ENCODE assay signal across 17 cellular contexts in the genomic region with DNA sequence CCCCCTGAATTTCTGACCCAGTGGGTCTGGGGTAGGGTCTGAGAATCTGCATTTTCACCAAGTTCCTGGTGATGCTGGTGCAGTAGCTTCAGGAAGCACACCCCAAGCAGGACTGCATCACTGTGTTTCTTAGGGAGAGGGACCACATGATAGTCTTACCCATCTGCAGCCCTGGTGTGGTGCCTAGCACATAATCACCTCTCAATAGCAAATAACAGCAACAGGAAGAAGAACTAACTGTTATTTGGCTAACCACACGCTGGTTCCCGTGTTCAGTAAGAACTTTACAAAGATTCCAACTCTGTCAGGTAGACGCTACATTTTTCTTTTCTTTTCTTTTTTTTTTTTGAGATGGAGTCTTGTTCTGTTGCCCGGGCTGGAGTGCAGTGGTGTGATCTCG. TPM values are rescaled to one million over a fixed set of nuclear protein-coding genes. Genes with fewer than 3 reads are reported as not detected.
A peak's percentile ranks its signal among the peaks of the same experiment; 100 is the strongest.
DNase-seq lines count a peak whose midpoint lies in the region; ATAC-seq, FAIRE-seq and TF ChIP-seq lines count a peak whose summit lies in the region.
"Had no signal": no experiment of that assay in that cellular context is flagged by ENCODE, and none has a peak within 500 bp of the region (broad histone marks: within the 10 kb centered on the region; RNA-seq: fewer than 3 reads in every experiment).

No MANE protein-coding gene starts in this region.

- H3K4me3 ChIP-seq in H1 (ENCODE audit: extremely low read depth in 1 of 4, insufficient read depth in 2 of 4, low read depth in 3 of 4, low read length in 4 of 4), result no peak overlapping the region
- H3K4me3 ChIP-seq: BLaER1 had no signal

- no peak overlapping the region for H3K18ac ChIP-seq in H1 (ENCODE audit: extremely low read depth, low read length)

- H2BK15ac ChIP-seq in H1 (ENCODE audit: low read length), result no peak overlapping the region

- H3K27ac ChIP-seq in KOPT-K1 (ENCODE audit: low read depth, low read length, poor library complexity, severe bottlenecking) (peak overlapping the region; percentile 74), H1 (ENCODE audit: low read depth, low read length) (no peak overlapping the region)
- H3K27ac ChIP-seq: BLaER1, HL-60 had no signal

- H2AFZ ChIP-seq in H1 (ENCODE audit: low read length), result no peak overlapping the region

- H3K9me3 ChIP-seq in KOPT-K1 (ENCODE audit: insufficient read depth, low read length, poor library complexity, severe bottlenecking) (no peaks in the 10 kb centered on the region), H1 (ENCODE audit: insufficient read depth in 2 of 2, low read depth in 1 of 2, low read length in 1 of 2) (no peaks in the 10 kb centered on the region)
- H3K9me3 ChIP-seq: BLaER1 had no signal

- no peak for TF ChIP-seq CTCF in H1 (IDR thresholded peaks at IDR 0.05; ENCODE audit: control extremely low read depth in 1 of 3, insufficient read depth in 1 of 3, low read depth in 1 of 3, low read length in 3 of 3)

- peak overlapping the region; percentile 34 for H3K4ac ChIP-seq in H1 (replicated peaks; ENCODE audit: insufficient read length, low read depth, low read length)

- H3K56ac ChIP-seq in H1 (replicated peaks; ENCODE audit: insufficient read length, low read depth, low read length), result no peak overlapping the region

- no peak for FAIRE-seq in H1 (lab: Jason Lieb, UNC)
- FAIRE-seq: H54 had no signal

- H3K79me2 ChIP-seq in H1 (ENCODE audit: control insufficient read depth in 1 of 2, insufficient read depth in 2 of 2, low read length in 2 of 2), result no peaks in the 10 kb centered on the region

- H2AK5ac ChIP-seq in H1 (ENCODE audit: low read depth, low read length), result no peak overlapping the region

- H4K20me1 ChIP-seq in H1 (replicated peaks in 1 of 2; ENCODE audit: control insufficient read depth in 1 of 2, insufficient read depth in 2 of 2, low read length in 2 of 2), result no peaks in the 10 kb centered on the region
- H4K20me1 ChIP-seq: BLaER1 had no signal

- H3K36me3 Mint-ChIP-seq in activated CD8-positive, alpha-beta memory T cell treated with anti-CD3 and anti-CD28 coated beads, Interleukin-2, amount 10 ng/mL, durations not matched to agents 7 days and 5 days, result peaks cover 2% of the 10 kb centered on the region
- peaks cover 2% of the 10 kb centered on the region for H3K36me3 Mint-ChIP-seq in effector memory CD8-positive, alpha-beta T cell (ENCODE audit: insufficient read depth)
- H3K36me3 Mint-ChIP-seq: CD14-positive monocyte; CD8-positive, alpha-beta T cell had no signal

- no peak overlapping the region for H2BK12ac ChIP-seq in H1 (ENCODE audit: low read depth, low read length)

- no peak for TF ChIP-seq POLR2A in H1 (IDR thresholded peaks at IDR 0.05; ENCODE audit: control extremely low read depth in 1 of 2, low read depth in 2 of 2, low read length in 2 of 2)

- peak; percentile 50 for ATAC-seq in activated CD8-positive, alpha-beta memory T cell treated with anti-CD3 and anti-CD28 coated beads, Interleukin-2, amount 10 ng/mL, durations not matched to agents 7 days and 5 days
- ATAC-seq in HG03439 (IDR thresholded peaks at IDR 0.05; ENCODE audit: unreplicated experiment) (no peak), GM19397 (IDR thresholded peaks at IDR 0.05; ENCODE audit: unreplicated experiment) (no peak)
- ATAC-seq in effector memory CD8-positive, alpha-beta T cell (replicated peaks), result no peak
- ATAC-seq: CD8-positive, alpha-beta T cell had no signal

- H3K14ac ChIP-seq in H1 (ENCODE audit: insufficient read length), result no peak overlapping the region

- no peaks in the 10 kb centered on the region for H3K9me3 Mint-ChIP-seq in activated CD8-positive, alpha-beta memory T cell treated with anti-CD3 and anti-CD28 coated beads, Interleukin-2, amount 10 ng/mL, durations not matched to agents 7 days and 5 days (ENCODE audit: low read depth)
- no peaks in the 10 kb centered on the region for H3K9me3 Mint-ChIP-seq in effector memory CD8-positive, alpha-beta T cell
- H3K9me3 Mint-ChIP-seq: CD14-positive monocyte; CD8-positive, alpha-beta T cell had no signal

- peaks cover 52% of the 10 kb centered on the region for H3K4me1 Mint-ChIP-seq in activated CD8-positive, alpha-beta memory T cell treated with anti-CD3 and anti-CD28 coated beads, Interleukin-2, amount 10 ng/mL, durations not matched to agents 7 days and 5 days
- H3K4me1 Mint-ChIP-seq in effector memory CD8-positive, alpha-beta T cell (ENCODE audit: low read depth in 2 of 2), result peaks cover 2 to 7% of the 10 kb centered on the region in 2 donors
- H3K4me1 Mint-ChIP-seq: CD14-positive monocyte had no signal

- WGBS in H1 (ENCODE audit: extremely low coverage in 1 of 2, insufficient coverage in 1 of 2, insufficient read length in 1 of 2, insufficient replicate concordance in 2 of 2, low coverage in 1 of 2, low lambda C conversion rate in 2 of 2, missing lambda C conversion rate in 1 of 2), 2 experiments, result 100% methylated on average over 4 of the region's 5 CpGs; no CpG with 5 or more reads in 1 of the 2 experiments

- H3K4me1 ChIP-seq in H1 (replicated peaks in 1 of 4; ENCODE audit: control insufficient read depth in 3 of 4, insufficient read depth in 4 of 4, low read length in 3 of 4), result peaks cover 0 to 10% (median 3%) of the 10 kb centered on the region in 4 experiments; a peak in 5 of 7 replicates
- H3K4me1 ChIP-seq: BLaER1 had no signal

- H4K91ac ChIP-seq in H1 (replicated peaks; ENCODE audit: insufficient read length, low read length), result no peak overlapping the region

- no peaks in the 10 kb centered on the region for H3K23me2 ChIP-seq in H1 (ENCODE audit: low read depth, low read length)

- no peaks in the 10 kb centered on the region for H3K36me3 ChIP-seq in KOPT-K1 (ENCODE audit: insufficient read depth, low read length)
- no peaks in the 10 kb centered on the region for H3K36me3 ChIP-seq in H1 (ENCODE audit: control insufficient read depth in 2 of 4, insufficient read depth in 4 of 4, low read length in 3 of 4)
- H3K36me3 ChIP-seq: BLaER1 had no signal

- H3K23ac ChIP-seq in H1 (ENCODE audit: insufficient read length), result no peak overlapping the region

- H3K27me3 Mint-ChIP-seq in activated CD8-positive, alpha-beta memory T cell treated with anti-CD3 and anti-CD28 coated beads, Interleukin-2, amount 10 ng/mL, durations not matched to agents 7 days and 5 days, result peaks cover 8% of the 10 kb centered on the region
- H3K27me3 Mint-ChIP-seq in effector memory CD8-positive, alpha-beta T cell, result peaks cover 11 to 53% of the 10 kb centered on the region in 2 donors

- no peak for TF ChIP-seq RAD21 in H1 (IDR thresholded peaks at IDR 0.05 in 1 of 2, conservative IDR thresholded peaks at IDR 0.05 in 1 of 2; ENCODE audit: low read depth in 2 of 2, low read length in 2 of 2)

- no peak for DNase-seq in activated CD8-positive, alpha-beta memory T cell treated with anti-CD3 and anti-CD28 coated beads, Interleukin-2, amount 10 ng/mL, durations not matched to agents 7 days and 5 days
- DNase-seq in activated CD8-positive, alpha-beta memory T cell treated with anti-CD3 and anti-CD28 coated beads, Interleukin-2, amount 50 U/mL, for 4 hours, result no peak
- no peak for DNase-seq in H1 (ENCODE audit: low read depth in 1 of 2, low spot score in 2 of 2)
- DNase-seq in effector memory CD8-positive, alpha-beta T cell, result no peak
- DNase-seq: 8988T; Calu3; CD8-positive, alpha-beta T cell; DMS79 treated with DMSO at 0.1 percent for 48 hours; GF-D8; HCEC 1CT had no signal

- no peaks in the 10 kb centered on the region for H3K79me1 ChIP-seq in H1 (ENCODE audit: low read depth, low read length)

- H4K8ac ChIP-seq in H1 (ENCODE audit: extremely low read depth, insufficient read depth, low read length), result no peak overlapping the region

- no peaks in the 10 kb centered on the region for H3K27me3 ChIP-seq in H1 (replicated peaks in 1 of 4; ENCODE audit: control insufficient read depth in 3 of 4, extremely low read depth in 1 of 4, insufficient read depth in 3 of 4, low read length in 3 of 4)
- H3K27me3 ChIP-seq: BLaER1 had no signal

- H3K9ac ChIP-seq in H1 (replicated peaks in 1 of 4; ENCODE audit: extremely low read depth in 1 of 4, low read depth in 3 of 4, low read length in 3 of 4), result no peak overlapping the region
- H3K9ac ChIP-seq: BLaER1 had no signal

- H3K4me2 ChIP-seq in H1 (ENCODE audit: insufficient read depth in 1 of 2, low read depth in 2 of 2, low read length in 2 of 2), result no peak overlapping the region
- H3K4me2 ChIP-seq: BLaER1 had no signal

- H2BK20ac ChIP-seq in H1 (ENCODE audit: low read length), result no peak overlapping the region

- no peak overlapping the region for H2BK5ac ChIP-seq in H1 (ENCODE audit: low read depth, low read length)

- TF ChIP-seq EP300 in H1 (IDR thresholded peaks at IDR 0.05; ENCODE audit: borderline replicate concordance in 1 of 2, low read depth in 2 of 2, low read length in 2 of 2), result no peak

- H3K4me3 Mint-ChIP-seq in activated CD8-positive, alpha-beta memory T cell treated with anti-CD3 and anti-CD28 coated beads, Interleukin-2, amount 10 ng/mL, durations not matched to agents 7 days and 5 days, result no peak overlapping the region
- H3K4me3 Mint-ChIP-seq in effector memory CD8-positive, alpha-beta T cell, result no peak overlapping the region
- H3K4me3 Mint-ChIP-seq: CD14-positive monocyte; CD8-positive, alpha-beta T cell had no signal

- H3K27ac Mint-ChIP-seq in activated CD8-positive, alpha-beta memory T cell treated with anti-CD3 and anti-CD28 coated beads, Interleukin-2, amount 10 ng/mL, durations not matched to agents 7 days and 5 days, result peak overlapping the region; percentile 34
- no peak overlapping the region for H3K27ac Mint-ChIP-seq in effector memory CD8-positive, alpha-beta T cell
- H3K27ac Mint-ChIP-seq: CD14-positive monocyte; CD8-positive, alpha-beta T cell had no signal

- H2BK120ac ChIP-seq in H1 (replicated peaks; ENCODE audit: low read depth, low read length), result no peak overlapping the region

- POLR2A ChIA-PET in H1 (lab: Charles Lee; ENCODE audit: partially characterized antibody), result no interaction called here

- CTCF ChIA-PET in activated CD8-positive, alpha-beta memory T cell treated with anti-CD3 and anti-CD28 coated beads, Interleukin-2, amount 10 ng/mL, durations not matched to agents 7 days and 5 days (lab: Charles Lee), result interaction anchor here (0.8 to 2.4 kb wide), 2 partner anchors 21 to 98 kb away, joined by 3 to 5 read pairs; no protein-coding TSS in a partner anchor
- CTCF ChIA-PET in H1 (lab: Charles Lee; ENCODE audit: partially characterized antibody), result no interaction called here

- H4K5ac ChIP-seq in H1 (ENCODE audit: insufficient read length, low read depth, low read length), result no peak overlapping the region

RNA-seq across cellular contexts. Expression of a gene that starts 41.9 kb away (rescaled TPM):
- total RNA-seq in activated CD8-positive, alpha-beta memory T cell treated with anti-CD3 and anti-CD28 coated beads, Interleukin-2, amount 10 ng/mL, durations not matched to agents 7 days and 5 days, result 10 to 100 TPM; 51.0 to 57.8 TPM
- total RNA-seq in H1 (2021; fragmentation: NEBNext Ultra II Directional; extraction: Animal tissue kit (Norgen Biotek cat#: 25700)), result 30.5 and 30.9 TPM in 2 replicates
- polyA plus RNA-seq in H1 (2011; rRNA removed), result 12.6 and 17.8 TPM in 2 replicates
- 13.3 TPM for polyA plus RNA-seq in H1 (2011; cell fraction: cytosol; rRNA removed)
- polyA plus RNA-seq in H1 (2011; cell fraction: nucleus; rRNA removed), result 16.8 TPM
- polyA plus RNA-seq in H1 (2012, experiment 1 of 2), result 7.9 to 13.8 TPM (median 10.8 TPM) in 4 replicates
- 1.3 TPM for polyA plus RNA-seq in H1 (2012, experiment 2 of 2)
- polyA plus RNA-seq in H1 (2013, experiment 1 of 2), result 12.8 TPM
- 12.2 TPM for polyA plus RNA-seq in H1 (2013, experiment 2 of 2)
- polyA minus RNA-seq in H1 (2011; rRNA and poly(A)+ RNA removed), result 19.4 and 28.5 TPM in 2 replicates
- polyA minus RNA-seq in H1 (2011; cell fraction: cytosol; rRNA and poly(A)+ RNA removed), result 22.5 TPM
- 40.8 TPM for polyA minus RNA-seq in H1 (2011; cell fraction: nucleus; rRNA and poly(A)+ RNA removed)
